In genomic region chr17:40648326-40648968, GRCh38 we compare ENCODE assay signal across 1 cellular context.
A peak's percentile ranks its signal among the peaks of the same experiment; 100 is the strongest.
TF ChIP-seq lines count a peak whose summit lies in the region.

No MANE protein-coding gene starts in this region.

TF ChIP-seq in HepG2, 621 proteins besides CTCF, POLR2A, EP300 and RAD21 (continued from another document and continues in another):
- TF ChIP-seq, protein P1, sequence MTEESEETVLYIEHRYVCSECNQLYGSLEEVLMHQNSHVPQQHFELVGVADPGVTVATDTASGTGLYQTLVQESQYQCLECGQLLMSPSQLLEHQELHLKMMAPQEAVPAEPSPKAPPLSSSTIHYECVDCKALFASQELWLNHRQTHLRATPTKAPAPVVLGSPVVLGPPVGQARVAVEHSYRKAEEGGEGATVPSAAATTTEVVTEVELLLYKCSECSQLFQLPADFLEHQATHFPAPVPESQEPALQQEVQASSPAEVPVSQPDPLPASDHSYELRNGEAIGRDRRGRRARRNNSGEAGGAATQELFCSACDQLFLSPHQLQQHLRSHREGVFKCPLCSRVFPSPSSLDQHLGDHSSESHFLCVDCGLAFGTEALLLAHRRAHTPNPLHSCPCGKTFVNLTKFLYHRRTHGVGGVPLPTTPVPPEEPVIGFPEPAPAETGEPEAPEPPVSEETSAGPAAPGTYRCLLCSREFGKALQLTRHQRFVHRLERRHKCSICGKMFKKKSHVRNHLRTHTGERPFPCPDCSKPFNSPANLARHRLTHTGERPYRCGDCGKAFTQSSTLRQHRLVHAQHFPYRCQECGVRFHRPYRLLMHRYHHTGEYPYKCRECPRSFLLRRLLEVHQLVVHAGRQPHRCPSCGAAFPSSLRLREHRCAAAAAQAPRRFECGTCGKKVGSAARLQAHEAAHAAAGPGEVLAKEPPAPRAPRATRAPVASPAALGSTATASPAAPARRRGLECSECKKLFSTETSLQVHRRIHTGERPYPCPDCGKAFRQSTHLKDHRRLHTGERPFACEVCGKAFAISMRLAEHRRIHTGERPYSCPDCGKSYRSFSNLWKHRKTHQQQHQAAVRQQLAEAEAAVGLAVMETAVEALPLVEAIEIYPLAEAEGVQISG (CRISPR knock-in tag; IDR thresholded peaks at IDR 0.05) = 0 out of 2 replicates have a peak, but pooled peaks have one; percentile 52
- TF ChIP-seq NONO (IDR thresholded peaks at IDR 0.05) (no peak), NONO (CRISPR knock-in tag; conservative IDR thresholded peaks at IDR 0.05) (no peak), SP5 (CRISPR knock-in tag; IDR thresholded peaks at IDR 0.05; ENCODE audit: borderline replicate concordance, low read depth) (no peak), KDM2A (CRISPR knock-in tag; IDR thresholded peaks at IDR 0.05; ENCODE audit: borderline replicate concordance, low read depth) (no peak), ZNF451 (CRISPR knock-in tag; IDR thresholded peaks at IDR 0.05) (no peak), ELF3 (CRISPR knock-in tag; IDR thresholded peaks at IDR 0.05) (0 out of 2 replicates have a peak, but pooled peaks have one; percentile 8), SAFB2 (CRISPR knock-in tag; IDR thresholded peaks at IDR 0.05; ENCODE audit: borderline replicate concordance, low read depth) (no peak), ZSCAN12 (CRISPR knock-in tag; IDR thresholded peaks at IDR 0.05) (no peak), PPARG (CRISPR knock-in tag; conservative IDR thresholded peaks at IDR 0.05) (no peak), THYN1 (CRISPR knock-in tag; IDR thresholded peaks at IDR 0.05; ENCODE audit: borderline replicate concordance, low read depth) (no peak), SALL1 (CRISPR knock-in tag; IDR thresholded peaks at IDR 0.05) (peak; percentile 55; the same call in 1 of the 2 replicates), TRIM24 (CRISPR knock-in tag; IDR thresholded peaks at IDR 0.05) (no peak), ZBTB38 (CRISPR knock-in tag; IDR thresholded peaks at IDR 0.05) (0 out of 2 replicates have a peak, but pooled peaks have one; percentile 60), ZNF335 (CRISPR knock-in tag; IDR thresholded peaks at IDR 0.05) (no peak; the same call in 1 of the 2 replicates), NFE2L2 (IDR thresholded peaks at IDR 0.05; ENCODE audit: low read length) (0 out of 2 replicates have a peak, but pooled peaks have one; percentile 3), ZBTB34 (CRISPR knock-in tag; IDR thresholded peaks at IDR 0.05) (no peak), ZNF441 (CRISPR knock-in tag; IDR thresholded peaks at IDR 0.05; ENCODE audit: borderline replicate concordance) (no peak; the same call in none of the 2 replicates), ZNF672 (CRISPR knock-in tag; IDR thresholded peaks at IDR 0.05) (no peak), FIP1L1 (IDR thresholded peaks at IDR 0.05; ENCODE audit: borderline replicate concordance, insufficient read depth, low read depth, low read length) (no peak), SUZ12 (IDR thresholded peaks at IDR 0.05; ENCODE audit: low read depth, low read length) (no peak), TFE3 (CRISPR knock-in tag; IDR thresholded peaks at IDR 0.05) (no peak), ZBTB43 (CRISPR knock-in tag; conservative IDR thresholded peaks at IDR 0.05) (no peak; the same call in 1 of the 2 replicates), ZNF550 (CRISPR knock-in tag; IDR thresholded peaks at IDR 0.05; ENCODE audit: borderline replicate concordance) (0 out of 2 replicates have a peak, but pooled peaks have one; percentile 0), ZFYVE20 (CRISPR knock-in tag; IDR thresholded peaks at IDR 0.05; ENCODE audit: borderline replicate concordance, low read depth) (no peak), GABPB1 (CRISPR knock-in tag; IDR thresholded peaks at IDR 0.05) (peak; percentile 10; the same call in 1 of the 2 replicates), MAZ (IDR thresholded peaks at IDR 0.05; ENCODE audit: borderline replicate concordance, low read depth, low read length) (no peak), MAZ (CRISPR knock-in tag; IDR thresholded peaks at IDR 0.05; ENCODE audit: low read depth) (0 out of 2 replicates have a peak, but pooled peaks have one; percentile 16), NFYB (CRISPR knock-in tag; IDR thresholded peaks at IDR 0.05) (no peak)
- TF ChIP-seq, protein P2, sequence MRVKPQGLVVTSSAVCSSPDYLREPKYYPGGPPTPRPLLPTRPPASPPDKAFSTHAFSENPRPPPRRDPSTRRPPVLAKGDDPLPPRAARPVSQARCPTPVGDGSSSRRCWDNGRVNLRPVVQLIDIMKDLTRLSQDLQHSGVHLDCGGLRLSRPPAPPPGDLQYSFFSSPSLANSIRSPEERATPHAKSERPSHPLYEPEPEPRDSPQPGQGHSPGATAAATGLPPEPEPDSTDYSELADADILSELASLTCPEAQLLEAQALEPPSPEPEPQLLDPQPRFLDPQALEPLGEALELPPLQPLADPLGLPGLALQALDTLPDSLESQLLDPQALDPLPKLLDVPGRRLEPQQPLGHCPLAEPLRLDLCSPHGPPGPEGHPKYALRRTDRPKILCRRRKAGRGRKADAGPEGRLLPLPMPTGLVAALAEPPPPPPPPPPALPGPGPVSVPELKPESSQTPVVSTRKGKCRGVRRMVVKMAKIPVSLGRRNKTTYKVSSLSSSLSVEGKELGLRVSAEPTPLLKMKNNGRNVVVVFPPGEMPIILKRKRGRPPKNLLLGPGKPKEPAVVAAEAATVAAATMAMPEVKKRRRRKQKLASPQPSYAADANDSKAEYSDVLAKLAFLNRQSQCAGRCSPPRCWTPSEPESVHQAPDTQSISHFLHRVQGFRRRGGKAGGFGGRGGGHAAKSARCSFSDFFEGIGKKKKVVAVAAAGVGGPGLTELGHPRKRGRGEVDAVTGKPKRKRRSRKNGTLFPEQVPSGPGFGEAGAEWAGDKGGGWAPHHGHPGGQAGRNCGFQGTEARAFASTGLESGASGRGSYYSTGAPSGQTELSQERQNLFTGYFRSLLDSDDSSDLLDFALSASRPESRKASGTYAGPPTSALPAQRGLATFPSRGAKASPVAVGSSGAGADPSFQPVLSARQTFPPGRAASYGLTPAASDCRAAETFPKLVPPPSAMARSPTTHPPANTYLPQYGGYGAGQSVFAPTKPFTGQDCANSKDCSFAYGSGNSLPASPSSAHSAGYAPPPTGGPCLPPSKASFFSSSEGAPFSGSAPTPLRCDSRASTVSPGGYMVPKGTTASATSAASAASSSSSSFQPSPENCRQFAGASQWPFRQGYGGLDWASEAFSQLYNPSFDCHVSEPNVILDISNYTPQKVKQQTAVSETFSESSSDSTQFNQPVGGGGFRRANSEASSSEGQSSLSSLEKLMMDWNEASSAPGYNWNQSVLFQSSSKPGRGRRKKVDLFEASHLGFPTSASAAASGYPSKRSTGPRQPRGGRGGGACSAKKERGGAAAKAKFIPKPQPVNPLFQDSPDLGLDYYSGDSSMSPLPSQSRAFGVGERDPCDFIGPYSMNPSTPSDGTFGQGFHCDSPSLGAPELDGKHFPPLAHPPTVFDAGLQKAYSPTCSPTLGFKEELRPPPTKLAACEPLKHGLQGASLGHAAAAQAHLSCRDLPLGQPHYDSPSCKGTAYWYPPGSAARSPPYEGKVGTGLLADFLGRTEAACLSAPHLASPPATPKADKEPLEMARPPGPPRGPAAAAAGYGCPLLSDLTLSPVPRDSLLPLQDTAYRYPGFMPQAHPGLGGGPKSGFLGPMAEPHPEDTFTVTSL (CRISPR knock-in tag; IDR thresholded peaks at IDR 0.05; ENCODE audit: borderline replicate concordance) = no peak; the same call in 1 of the 2 replicates
- TF ChIP-seq, protein P3, sequence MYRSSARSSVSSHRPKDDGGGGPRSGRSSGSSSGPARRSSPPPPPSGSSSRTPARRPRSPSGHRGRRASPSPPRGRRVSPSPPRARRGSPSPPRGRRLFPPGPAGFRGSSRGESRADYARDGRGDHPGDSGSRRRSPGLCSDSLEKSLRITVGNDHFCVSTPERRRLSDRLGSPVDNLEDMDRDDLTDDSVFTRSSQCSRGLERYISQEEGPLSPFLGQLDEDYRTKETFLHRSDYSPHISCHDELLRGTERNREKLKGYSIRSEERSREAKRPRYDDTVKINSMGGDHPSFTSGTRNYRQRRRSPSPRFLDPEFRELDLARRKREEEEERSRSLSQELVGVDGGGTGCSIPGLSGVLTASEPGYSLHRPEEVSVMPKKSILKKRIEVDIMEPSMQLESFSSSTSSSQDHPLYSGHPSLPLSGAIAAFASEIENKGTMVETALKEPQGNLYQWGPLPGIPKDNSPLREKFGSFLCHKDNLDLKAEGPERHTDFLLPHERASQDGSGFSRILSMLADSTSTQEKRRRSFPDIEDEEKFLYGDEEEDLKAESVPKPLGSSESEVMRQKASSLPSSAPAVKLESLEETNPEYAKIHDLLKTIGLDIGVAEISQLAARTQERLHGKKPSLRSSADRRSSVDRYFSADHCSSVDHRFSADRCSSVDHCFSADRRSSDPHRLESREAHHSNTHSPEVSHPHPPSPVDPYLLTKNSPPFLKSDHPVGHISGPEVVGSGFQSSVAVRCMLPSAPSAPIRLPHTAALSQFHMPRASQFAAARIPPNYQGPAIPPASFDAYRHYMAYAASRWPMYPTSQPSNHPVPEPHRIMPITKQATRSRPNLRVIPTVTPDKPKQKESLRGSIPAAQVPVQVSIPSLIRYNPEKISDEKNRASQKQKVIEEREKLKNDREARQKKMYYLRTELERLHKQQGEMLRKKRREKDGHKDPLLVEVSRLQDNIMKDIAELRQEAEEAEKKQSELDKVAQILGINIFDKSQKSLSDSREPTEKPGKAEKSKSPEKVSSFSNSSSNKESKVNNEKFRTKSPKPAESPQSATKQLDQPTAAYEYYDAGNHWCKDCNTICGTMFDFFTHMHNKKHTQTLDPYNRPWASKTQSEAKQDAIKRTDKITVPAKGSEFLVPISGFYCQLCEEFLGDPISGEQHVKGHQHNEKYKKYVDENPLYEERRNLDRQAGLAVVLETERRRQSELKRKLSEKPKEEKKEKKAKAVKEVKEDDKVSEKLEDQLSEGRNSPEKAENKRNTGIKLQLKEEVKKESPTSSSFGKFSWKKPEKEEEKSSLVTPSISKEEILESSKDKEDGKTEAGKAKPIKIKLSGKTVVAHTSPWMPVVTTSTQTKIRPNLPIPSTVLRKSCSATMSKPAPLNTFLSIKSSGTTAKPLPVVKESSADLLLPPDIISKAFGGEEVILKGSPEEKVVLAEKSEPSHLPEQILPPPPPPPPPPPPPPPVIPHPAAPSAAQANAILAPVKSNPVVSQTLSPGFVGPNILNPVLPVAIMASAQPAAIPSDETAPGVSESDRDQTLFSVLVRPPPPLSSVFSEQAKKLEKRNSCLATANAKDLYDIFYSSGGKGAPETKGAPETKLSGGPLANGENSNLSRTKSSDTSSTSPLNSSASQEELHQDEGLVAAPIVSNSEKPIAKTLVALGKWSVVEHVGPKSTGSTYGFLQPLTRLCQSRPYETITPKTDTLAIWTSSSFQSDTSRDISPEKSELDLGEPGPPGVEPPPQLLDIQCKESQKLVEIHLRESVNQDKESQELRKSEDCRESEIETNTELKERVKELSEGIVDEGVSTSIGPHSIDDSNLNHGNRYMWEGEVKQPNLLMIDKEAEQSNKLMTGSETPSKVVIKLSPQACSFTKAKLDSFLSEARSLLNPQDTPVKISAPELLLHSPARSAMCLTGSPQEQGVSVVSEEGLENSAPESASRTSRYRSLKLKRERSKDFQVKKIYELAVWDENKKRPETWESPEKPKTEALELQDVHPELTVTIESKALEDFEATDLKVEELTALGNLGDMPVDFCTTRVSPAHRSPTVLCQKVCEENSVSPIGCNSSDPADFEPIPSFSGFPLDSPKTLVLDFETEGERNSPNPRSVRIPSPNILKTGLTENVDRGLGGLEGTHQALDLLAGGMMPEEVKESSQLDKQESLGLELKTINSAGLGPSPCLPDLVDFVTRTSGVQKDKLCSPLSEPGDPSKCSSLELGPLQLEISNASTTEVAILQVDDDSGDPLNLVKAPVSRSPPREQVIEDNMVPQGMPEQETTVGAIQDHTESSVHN (CRISPR knock-in tag; IDR thresholded peaks at IDR 0.05) = 0 out of 2 replicates have a peak, but pooled peaks have one; percentile 35
- TF ChIP-seq, protein P4, sequence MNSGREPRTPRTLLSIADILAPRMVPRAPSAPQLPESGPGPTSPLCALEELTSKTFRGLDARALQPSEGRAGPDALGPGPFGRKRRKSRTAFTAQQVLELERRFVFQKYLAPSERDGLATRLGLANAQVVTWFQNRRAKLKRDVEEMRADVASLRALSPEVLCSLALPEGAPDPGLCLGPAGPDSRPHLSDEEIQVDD (CRISPR knock-in tag; IDR thresholded peaks at IDR 0.05; ENCODE audit: borderline replicate concordance) = peak; percentile 2; the same call in 1 of the 2 replicates
- TF ChIP-seq, protein P5, sequence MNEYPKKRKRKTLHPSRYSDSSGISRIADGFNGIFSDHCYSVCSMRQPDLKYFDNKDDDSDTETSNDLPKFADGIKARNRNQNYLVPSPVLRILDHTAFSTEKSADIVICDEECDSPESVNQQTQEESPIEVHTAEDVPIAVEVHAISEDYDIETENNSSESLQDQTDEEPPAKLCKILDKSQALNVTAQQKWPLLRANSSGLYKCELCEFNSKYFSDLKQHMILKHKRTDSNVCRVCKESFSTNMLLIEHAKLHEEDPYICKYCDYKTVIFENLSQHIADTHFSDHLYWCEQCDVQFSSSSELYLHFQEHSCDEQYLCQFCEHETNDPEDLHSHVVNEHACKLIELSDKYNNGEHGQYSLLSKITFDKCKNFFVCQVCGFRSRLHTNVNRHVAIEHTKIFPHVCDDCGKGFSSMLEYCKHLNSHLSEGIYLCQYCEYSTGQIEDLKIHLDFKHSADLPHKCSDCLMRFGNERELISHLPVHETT (CRISPR knock-in tag; conservative IDR thresholded peaks at IDR 0.05) = no peak; the same call in 1 of the 2 replicates
